Comparison of ENCODE assay signal across 8 cellular contexts in the genomic region with DNA sequence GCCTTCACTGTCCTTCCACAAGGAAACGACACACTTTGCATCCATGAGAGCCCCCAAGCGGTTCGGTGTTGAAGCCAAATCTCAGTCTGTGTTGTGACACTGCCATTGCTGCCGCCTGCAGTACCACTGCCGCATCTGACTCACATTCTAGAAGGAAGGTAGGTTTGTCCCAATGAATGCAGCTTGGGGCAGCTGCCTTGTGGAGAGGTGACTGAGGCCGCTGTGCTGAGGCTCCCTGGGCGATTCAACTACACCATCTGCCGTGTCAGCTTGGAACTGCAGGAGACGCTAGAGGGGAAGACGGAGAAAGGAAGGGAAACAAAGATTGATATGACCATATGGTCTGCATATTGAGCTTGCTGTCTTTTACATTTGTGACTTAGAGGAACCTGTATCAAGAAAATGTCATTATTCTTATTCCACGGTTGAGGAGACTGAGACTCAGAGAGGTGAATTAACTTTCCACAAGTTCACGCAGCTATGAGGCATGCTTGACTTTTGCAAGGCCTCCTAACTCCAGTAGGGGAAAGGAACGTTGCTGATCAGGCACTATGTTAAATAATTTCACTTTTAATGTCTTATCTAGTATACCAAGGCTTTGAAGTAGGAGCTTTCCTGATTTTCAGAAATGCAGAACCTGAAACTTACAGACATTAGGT. TPM values are rescaled to one million over a fixed set of nuclear protein-coding genes. Genes with fewer than 3 reads are reported as not detected.
DNase-seq lines count a peak whose midpoint lies in the region; TF ChIP-seq lines count a peak whose summit lies in the region.

No MANE protein-coding gene starts in this region.

- no peaks in the 10 kb centered on the region for H3K36me3 Mint-ChIP-seq in type B pancreatic cell

- 20 to 24% (median 24%) methylated on average over 13 of the region's 13 CpGs for WGBS in ovary, 3 donors

- peak; percentile 95 for TF ChIP-seq CTCF in GM06990 (IDR thresholded peaks at IDR 0.05; ENCODE audit: insufficient read depth, low read length, poor library complexity, severe bottlenecking)
- peak; percentile 88 for TF ChIP-seq CTCF in RWPE1 (conservative IDR thresholded peaks at IDR 0.05; ENCODE audit: low read depth)
- peak; percentile 96 for TF ChIP-seq CTCF in fibroblast of villous mesenchyme (IDR thresholded peaks at IDR 0.05; ENCODE audit: insufficient read depth, low read depth, low read length)
- peak; percentile 42 to 67 (median 57) for TF ChIP-seq CTCF in ovary (IDR thresholded peaks at IDR 0.05)
- TF ChIP-seq CTCF in type B pancreatic cell (conservative IDR thresholded peaks at IDR 0.05): peak; percentile 96

- no peaks in the 10 kb centered on the region for H3K4me1 Mint-ChIP-seq in type B pancreatic cell (ENCODE audit: unreplicated experiment)

- H3K4me3 Mint-ChIP-seq in type B pancreatic cell: no peak overlapping the region

- no peaks in the 10 kb centered on the region for H3K9me3 ChIP-seq in MG63
- no peaks in the 10 kb centered on the region for H3K9me3 ChIP-seq in ovary

- POLR2A ChIA-PET in RWPE1 (lab: Yijun Ruan, JAX; ENCODE audit: low non-redundant PET): no interaction called here

- H3K4me3 ChIP-seq in GM06990 (replicated peaks; ENCODE audit: low read depth, low read length) (no peak overlapping the region), MG63 (no peak overlapping the region), fibroblast of villous mesenchyme (ENCODE audit: low read depth, low read length) (no peak overlapping the region), ovary (no peak overlapping the region)

- no peak for TF ChIP-seq POLR2A in ovary (IDR thresholded peaks at IDR 0.05)

- intact Hi-C loops in ovary (cut with DNase I): loop anchor here in 2 of 4 donors (2.0 to 5.0 kb wide), 2 partner anchors 94 to 95 kb away; no protein-coding TSS in a partner anchor

- CTCF ChIA-PET in RWPE1 (lab: Yijun Ruan, JAX): interaction anchor here (0.5 to 2.2 kb wide), 19 partner anchors 11 to 481 kb away, joined by 3 to 35 read pairs (median 3); a partner anchor contains a TSS

- H3K27ac ChIP-seq in RWPE1 (no peak overlapping the region), ovary (no peak overlapping the region)

- DNase-seq in GM06990 (ENCODE audit: extremely low read depth, insufficient read length): peak; percentile 47
- DNase-seq in HCEC 1CT: peak; percentile 40
- peak; percentile 20 for DNase-seq in MG63
- peak; percentile 59 for DNase-seq in RWPE1 (ENCODE audit: low spot score)
- peak; percentile 34 to 53 for DNase-seq in activated T-helper 1 cell treated with anti-CD3 and anti-CD28 coated beads, Interleukin-2, amount 50 U/mL, for 16 hours (ENCODE audit: low read depth in 1 of 2, low spot score in 1 of 2)
- DNase-seq in fibroblast of villous mesenchyme (ENCODE audit: low read depth): peak; percentile 66
- DNase-seq in ovary: peak; percentile 31 to 72 (median 57)
- peak; percentile 83 for DNase-seq in type B pancreatic cell (ENCODE audit: extremely low spot score, unreplicated experiment)

- H3K27ac Mint-ChIP-seq in type B pancreatic cell: no peak overlapping the region

- no peak for TF ChIP-seq EP300 in ovary (IDR thresholded peaks at IDR 0.05)

- no peaks in the 10 kb centered on the region for H3K27me3 ChIP-seq in GM06990 (replicated peaks; ENCODE audit: control insufficient read depth, insufficient read depth, low read length)
- H3K27me3 ChIP-seq in MG63: no peaks in the 10 kb centered on the region
- no peaks in the 10 kb centered on the region for H3K27me3 ChIP-seq in ovary

- H3K36me3 ChIP-seq in GM06990 (ENCODE audit: control insufficient read depth, insufficient read depth, low read length) (no peaks in the 10 kb centered on the region), MG63 (no peaks in the 10 kb centered on the region), ovary (no peaks in the 10 kb centered on the region)

- no peaks in the 10 kb centered on the region for H3K9me3 Mint-ChIP-seq in type B pancreatic cell

- H3K4me1 ChIP-seq in ovary (ENCODE audit: insufficient read depth): no peaks in the 10 kb centered on the region

- peaks cover 3% of the 10 kb centered on the region for H3K27me3 Mint-ChIP-seq in type B pancreatic cell

RNA-seq across cellular contexts. Expression of a gene that starts 43.5 kb away (rescaled TPM):
- 79.1 and 127 TPM in 2 replicates for total RNA-seq in MG63 (2014; rRNA removed; shearing (Covaris generic); ENCODE audit: low replicate concordance)
- total RNA-seq in fibroblast of villous mesenchyme (188 and 268 TPM in 2 replicates), ovary (10 to 100 TPM; 63.4 to 97.8 (median 75.4) TPM), type B pancreatic cell (ENCODE audit: low replicate concordance) (77.8 and 82.5 TPM in 2 replicates)
- 10 to 100 TPM; 26.8 to 51.2 TPM for polyA plus RNA-seq in ovary

Comparison
In these comparisons a context has a peak if more than half of its experiments do, and no peak if none do; other contexts are left out.
1. DNase-seq: peak in every context shown above with its lines; median percentile 83 in type B pancreatic cell; 66 in fibroblast of villous mesenchyme; 59 in RWPE1; 57 in ovary; 47 in GM06990; 44 in activated T-helper 1 cell treated with anti-CD3 and anti-CD28 coated beads, Interleukin-2, amount 50 U/mL, for 16 hours; 40 in HCEC 1CT; 20 in MG63.